In genomic region chr5:10581424-10581748, GRCh38 we compare ENCODE assay signal across 24 cellular contexts. TPM values are rescaled to one million over a fixed set of nuclear protein-coding genes. Genes with fewer than 3 reads are reported as not detected.
DNase-seq lines count a peak whose midpoint lies in the region; ATAC-seq, FAIRE-seq and TF ChIP-seq lines count a peak whose summit lies in the region.
"Had no signal": no experiment of that assay in that cellular context is flagged by ENCODE, and none has a peak within 500 bp of the region (broad histone marks: within the 10 kb centered on the region; RNA-seq: fewer than 3 reads in every experiment).

No MANE protein-coding gene starts in this region.

- H3K27me3 Mint-ChIP-seq in activated naive CD4-positive, alpha-beta T cell treated with anti-CD3 and anti-CD28 coated beads, Interleukin-2, amount 50 U/mL, for 24 hours: peaks cover 6% of the 10 kb centered on the region
- peaks cover 33% of the 10 kb centered on the region for H3K27me3 Mint-ChIP-seq in activated naive CD4-positive, alpha-beta T cell treated with anti-CD3 and anti-CD28 coated beads, Interleukin-2, amount 10 ng/mL, durations not matched to agents 7 days and 5 days
- peaks cover 8% of the 10 kb centered on the region for H3K27me3 Mint-ChIP-seq in activated T-helper 17 cell treated with anti-CD3 and anti-CD28 coated beads, Interleukin-2, amount 50 U/mL, for 72 hours

- no peak for DNase-seq in activated naive CD4-positive, alpha-beta T cell treated with anti-CD3 and anti-CD28 coated beads, Interleukin-2, amount 10 ng/mL, durations not matched to agents 7 days and 5 days
- DNase-seq in foreskin keratinocyte (peak in 1 of 2 donors; percentile 55), uterus (no peak), H54 (ENCODE audit: insufficient read length, low spot score) (no peak), DMS53 (lab: John Stamatoyannopoulos, UW) (no peak)
- DNase-seq: activated CD4-positive, alpha-beta memory T cell treated with anti-CD3 and anti-CD28 coated beads for 36 hours; activated T-cell treated with anti-CD3 and anti-CD28 coated beads, Interleukin-2, amount 50 U/mL, for 4 hours; C1 segment of cervical spinal cord; cortex of kidney; HFFc6; NCI-H82; SJCRH30; stimulated activated CD4-positive, alpha-beta T cell treated with anti-CD3 and anti-CD28 coated beads, Interleukin-1b, Interleukin-23, amount 100 ng/mL, for 48 hours; stomach; upper lobe of right lung had no signal

- H3K4me1 ChIP-seq in foreskin keratinocyte (no peaks in the 10 kb centered on the region), uterus (peaks cover 0 to 5% of the 10 kb centered on the region in 2 donors)
- H3K4me1 ChIP-seq: prostate gland had no signal

- CTCF ChIA-PET in activated naive CD4-positive, alpha-beta T cell treated with anti-CD3 and anti-CD28 coated beads, Interleukin-2, amount 10 ng/mL, durations not matched to agents 7 days and 5 days (lab: Charles Lee): no interaction called here

- H3K27me3 ChIP-seq in foreskin keratinocyte (peaks cover 2% of the 10 kb centered on the region), uterus (no peaks in the 10 kb centered on the region)
- H3K27me3 ChIP-seq: SJCRH30, stomach, upper lobe of right lung had no signal

- H3K36me3 Mint-ChIP-seq in activated naive CD4-positive, alpha-beta T cell treated with anti-CD3 and anti-CD28 coated beads, Interleukin-2, amount 50 U/mL, for 24 hours: peaks cover 6% of the 10 kb centered on the region
- H3K36me3 Mint-ChIP-seq in activated naive CD4-positive, alpha-beta T cell treated with anti-CD3 and anti-CD28 coated beads, Interleukin-2, amount 10 ng/mL, durations not matched to agents 7 days and 5 days: no peaks in the 10 kb centered on the region
- no peaks in the 10 kb centered on the region for H3K36me3 Mint-ChIP-seq in activated T-helper 17 cell treated with anti-CD3 and anti-CD28 coated beads, Interleukin-2, amount 50 U/mL, for 72 hours (ENCODE audit: low read depth)

- peak; percentile 23 for ATAC-seq in activated T-helper 17 cell treated with anti-CD3 and anti-CD28 coated beads, Interleukin-2, amount 50 U/mL, for 72 hours (replicated peaks)
- peak; percentile 93 for ATAC-seq in foreskin keratinocyte
- ATAC-seq in HG03025 (IDR thresholded peaks at IDR 0.05; ENCODE audit: low FRiP score, unreplicated experiment): no peak
- ATAC-seq: activated T-cell treated with anti-CD3 and anti-CD28 coated beads, Interleukin-2, amount 50 U/mL, for 4 hours; K562; upper lobe of right lung had no signal

- no peaks in the 10 kb centered on the region for H3K9me3 ChIP-seq in uterus
- H3K9me3 ChIP-seq: A549, prostate gland, SJCRH30, stomach, upper lobe of right lung had no signal

- no peak for FAIRE-seq in H54 (lab: Jason Lieb, UNC)
- FAIRE-seq: A549, K562 had no signal

- H3K27ac Mint-ChIP-seq in activated naive CD4-positive, alpha-beta T cell treated with anti-CD3 and anti-CD28 coated beads, Interleukin-2, amount 50 U/mL, for 24 hours: peak overlapping the region; percentile 36
- no peak overlapping the region for H3K27ac Mint-ChIP-seq in activated naive CD4-positive, alpha-beta T cell treated with anti-CD3 and anti-CD28 coated beads, Interleukin-2, amount 10 ng/mL, durations not matched to agents 7 days and 5 days
- H3K27ac Mint-ChIP-seq in activated T-helper 17 cell treated with anti-CD3 and anti-CD28 coated beads, Interleukin-2, amount 50 U/mL, for 72 hours: no peak overlapping the region
- H3K27ac Mint-ChIP-seq: activated CD4-positive, alpha-beta memory T cell treated with anti-CD3 and anti-CD28 coated beads for 36 hours; HFFc6; T-helper 1 cell treated with Interleukin-12 subunit alpha and Interleukin-12 subunit beta and Interleukin-4 antibody, amounts not matched to agents 30 μg/mL and 1 μg/mL, for 36 hours had no signal

- H3K9me3 Mint-ChIP-seq in activated naive CD4-positive, alpha-beta T cell treated with anti-CD3 and anti-CD28 coated beads, Interleukin-2, amount 50 U/mL, for 24 hours: no peaks in the 10 kb centered on the region
- no peaks in the 10 kb centered on the region for H3K9me3 Mint-ChIP-seq in activated naive CD4-positive, alpha-beta T cell treated with anti-CD3 and anti-CD28 coated beads, Interleukin-2, amount 10 ng/mL, durations not matched to agents 7 days and 5 days
- no peaks in the 10 kb centered on the region for H3K9me3 Mint-ChIP-seq in activated T-helper 17 cell treated with anti-CD3 and anti-CD28 coated beads, Interleukin-2, amount 50 U/mL, for 72 hours
- H3K9me3 Mint-ChIP-seq: activated CD4-positive, alpha-beta memory T cell treated with anti-CD3 and anti-CD28 coated beads for 36 hours; activated T-cell treated with anti-CD3 and anti-CD28 coated beads, Interleukin-2, amount 50 U/mL, for 4 hours; HFFc6; neural crest cell; T-helper 1 cell treated with Interleukin-12 subunit alpha and Interleukin-12 subunit beta and Interleukin-4 antibody, amounts not matched to agents 30 μg/mL and 1 μg/mL, for 36 hours had no signal

- H3K4me1 Mint-ChIP-seq in activated naive CD4-positive, alpha-beta T cell treated with anti-CD3 and anti-CD28 coated beads, Interleukin-2, amount 50 U/mL, for 24 hours: peaks cover 34% of the 10 kb centered on the region
- H3K4me1 Mint-ChIP-seq in activated naive CD4-positive, alpha-beta T cell treated with anti-CD3 and anti-CD28 coated beads, Interleukin-2, amount 10 ng/mL, durations not matched to agents 7 days and 5 days: peaks cover 38% of the 10 kb centered on the region
- peaks cover 60% of the 10 kb centered on the region for H3K4me1 Mint-ChIP-seq in activated T-helper 17 cell treated with anti-CD3 and anti-CD28 coated beads, Interleukin-2, amount 50 U/mL, for 72 hours

- no peak overlapping the region for H3K4me3 ChIP-seq in uterus
- H3K4me3 ChIP-seq: A549, K562, prostate gland, SJCRH30, stomach, upper lobe of right lung had no signal

- TF ChIP-seq POLR2A in uterus (IDR thresholded peaks at IDR 0.05): no peak
- no peak for TF ChIP-seq POLR2A in H54 (IDR thresholded peaks at IDR 0.05; ENCODE audit: low read depth, low read length)

- TF ChIP-seq CTCF in foreskin keratinocyte (conservative IDR thresholded peaks at IDR 0.05) (no peak), uterus (IDR thresholded peaks at IDR 0.05) (no peak)

- intact Hi-C loops in uterus (cut with DNase I; ENCODE audit: low total_unique reads): no loop called here

- no peak overlapping the region for H3K4me3 Mint-ChIP-seq in activated naive CD4-positive, alpha-beta T cell treated with anti-CD3 and anti-CD28 coated beads, Interleukin-2, amount 50 U/mL, for 24 hours
- no peak overlapping the region for H3K4me3 Mint-ChIP-seq in activated naive CD4-positive, alpha-beta T cell treated with anti-CD3 and anti-CD28 coated beads, Interleukin-2, amount 10 ng/mL, durations not matched to agents 7 days and 5 days
- peak overlapping the region; percentile 36 for H3K4me3 Mint-ChIP-seq in activated T-helper 17 cell treated with anti-CD3 and anti-CD28 coated beads, Interleukin-2, amount 50 U/mL, for 72 hours
- H3K4me3 Mint-ChIP-seq: activated CD4-positive, alpha-beta memory T cell treated with anti-CD3 and anti-CD28 coated beads for 36 hours; activated T-cell treated with anti-CD3 and anti-CD28 coated beads, Interleukin-2, amount 50 U/mL, for 4 hours; HFFc6; neural crest cell; T-helper 1 cell treated with Interleukin-12 subunit alpha and Interleukin-12 subunit beta and Interleukin-4 antibody, amounts not matched to agents 30 μg/mL and 1 μg/mL, for 36 hours had no signal

- no peaks in the 10 kb centered on the region for H3K36me3 ChIP-seq in uterus
- H3K36me3 ChIP-seq: prostate gland, SJCRH30, stomach, upper lobe of right lung had no signal

- H3K27ac ChIP-seq in foreskin keratinocyte: no peak overlapping the region
- H3K27ac ChIP-seq in uterus: peak overlapping the region; percentile 54 to 67
- H3K27ac ChIP-seq: SJCRH30, upper lobe of right lung, VCaP had no signal

RNA-seq across cellular contexts. Expression of gene ANKRD33B, which starts 17.5 kb away (rescaled TPM):
- 10 to 100 TPM in 1 of 2 donors, 1 to 10 TPM in 1; 7.8 to 12.2 TPM for total RNA-seq in activated T-helper 17 cell treated with anti-CD3 and anti-CD28 coated beads, Interleukin-2, amount 50 U/mL, for 72 hours
- total RNA-seq in foreskin keratinocyte (1.8 and 4.3 TPM in 2 replicates), uterus (10 to 100 TPM in 1 of 4 donors, 1 to 10 TPM in 3; 2.1 to 24.1 (median 7.6) TPM)
- 0.31 and 0.87 TPM in 2 replicates for polyA plus RNA-seq in foreskin keratinocyte
